Comparison of ENCODE assay signal across 1 cellular context in the genomic region with DNA sequence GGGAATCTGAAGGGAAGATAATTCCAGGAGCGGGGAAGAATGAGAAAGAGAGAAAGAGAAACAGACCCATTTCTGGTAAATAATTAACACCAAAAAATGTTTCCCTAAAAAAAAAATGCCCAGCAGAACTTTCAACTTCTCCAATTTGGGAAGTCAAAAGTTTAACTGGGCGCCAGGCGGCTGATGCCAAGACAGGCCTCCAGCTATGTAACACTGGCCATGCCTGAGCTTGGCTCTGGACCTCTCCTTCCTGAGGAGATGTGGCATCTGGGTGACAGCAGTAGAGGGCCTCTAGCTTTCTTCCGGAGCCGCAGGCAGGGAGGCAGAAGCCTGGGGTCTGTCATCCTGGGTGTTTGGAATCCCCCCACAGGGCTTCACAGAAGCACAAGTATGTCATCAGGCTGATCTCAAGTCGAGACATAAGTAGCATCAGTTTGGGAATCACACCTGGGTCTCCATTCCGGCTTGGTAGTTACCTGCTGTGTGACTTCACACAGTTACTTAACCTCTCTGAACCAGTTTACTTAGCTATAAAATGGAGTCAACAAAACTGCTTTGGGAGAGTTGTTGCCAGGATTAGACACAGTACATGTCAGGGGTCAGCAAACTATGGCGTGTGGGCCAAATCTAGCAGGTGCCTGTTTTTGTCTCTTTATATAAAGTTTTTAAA.
TF ChIP-seq lines count a peak whose summit lies in the region.

No MANE protein-coding gene starts in this region.

TF ChIP-seq in liver, 16 proteins besides CTCF, POLR2A, EP300 and RAD21:
- no peak for TF ChIP-seq EGR1 (IDR thresholded peaks at IDR 0.05; ENCODE audit: low read depth in 2 of 2)
- peak in 1 of 2 donors; percentile 45 for TF ChIP-seq HNF4A (conservative IDR thresholded peaks at IDR 0.05)
- TF ChIP-seq, protein P1, sequence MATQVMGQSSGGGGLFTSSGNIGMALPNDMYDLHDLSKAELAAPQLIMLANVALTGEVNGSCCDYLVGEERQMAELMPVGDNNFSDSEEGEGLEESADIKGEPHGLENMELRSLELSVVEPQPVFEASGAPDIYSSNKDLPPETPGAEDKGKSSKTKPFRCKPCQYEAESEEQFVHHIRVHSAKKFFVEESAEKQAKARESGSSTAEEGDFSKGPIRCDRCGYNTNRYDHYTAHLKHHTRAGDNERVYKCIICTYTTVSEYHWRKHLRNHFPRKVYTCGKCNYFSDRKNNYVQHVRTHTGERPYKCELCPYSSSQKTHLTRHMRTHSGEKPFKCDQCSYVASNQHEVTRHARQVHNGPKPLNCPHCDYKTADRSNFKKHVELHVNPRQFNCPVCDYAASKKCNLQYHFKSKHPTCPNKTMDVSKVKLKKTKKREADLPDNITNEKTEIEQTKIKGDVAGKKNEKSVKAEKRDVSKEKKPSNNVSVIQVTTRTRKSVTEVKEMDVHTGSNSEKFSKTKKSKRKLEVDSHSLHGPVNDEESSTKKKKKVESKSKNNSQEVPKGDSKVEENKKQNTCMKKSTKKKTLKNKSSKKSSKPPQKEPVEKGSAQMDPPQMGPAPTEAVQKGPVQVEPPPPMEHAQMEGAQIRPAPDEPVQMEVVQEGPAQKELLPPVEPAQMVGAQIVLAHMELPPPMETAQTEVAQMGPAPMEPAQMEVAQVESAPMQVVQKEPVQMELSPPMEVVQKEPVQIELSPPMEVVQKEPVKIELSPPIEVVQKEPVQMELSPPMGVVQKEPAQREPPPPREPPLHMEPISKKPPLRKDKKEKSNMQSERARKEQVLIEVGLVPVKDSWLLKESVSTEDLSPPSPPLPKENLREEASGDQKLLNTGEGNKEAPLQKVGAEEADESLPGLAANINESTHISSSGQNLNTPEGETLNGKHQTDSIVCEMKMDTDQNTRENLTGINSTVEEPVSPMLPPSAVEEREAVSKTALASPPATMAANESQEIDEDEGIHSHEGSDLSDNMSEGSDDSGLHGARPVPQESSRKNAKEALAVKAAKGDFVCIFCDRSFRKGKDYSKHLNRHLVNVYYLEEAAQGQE (IDR thresholded peaks at IDR 0.05), result peak; percentile 3
- TF ChIP-seq, protein P2, sequence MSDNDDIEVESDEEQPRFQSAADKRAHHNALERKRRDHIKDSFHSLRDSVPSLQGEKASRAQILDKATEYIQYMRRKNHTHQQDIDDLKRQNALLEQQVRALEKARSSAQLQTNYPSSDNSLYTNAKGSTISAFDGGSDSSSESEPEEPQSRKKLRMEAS (IDR thresholded peaks at IDR 0.05), result peak; percentile 23
- TF ChIP-seq RXRA (IDR thresholded peaks at IDR 0.05), result peak in 1 of 2 donors; percentile 68
